Comparison of ENCODE assay signal across 8 cellular contexts in the genomic region with DNA sequence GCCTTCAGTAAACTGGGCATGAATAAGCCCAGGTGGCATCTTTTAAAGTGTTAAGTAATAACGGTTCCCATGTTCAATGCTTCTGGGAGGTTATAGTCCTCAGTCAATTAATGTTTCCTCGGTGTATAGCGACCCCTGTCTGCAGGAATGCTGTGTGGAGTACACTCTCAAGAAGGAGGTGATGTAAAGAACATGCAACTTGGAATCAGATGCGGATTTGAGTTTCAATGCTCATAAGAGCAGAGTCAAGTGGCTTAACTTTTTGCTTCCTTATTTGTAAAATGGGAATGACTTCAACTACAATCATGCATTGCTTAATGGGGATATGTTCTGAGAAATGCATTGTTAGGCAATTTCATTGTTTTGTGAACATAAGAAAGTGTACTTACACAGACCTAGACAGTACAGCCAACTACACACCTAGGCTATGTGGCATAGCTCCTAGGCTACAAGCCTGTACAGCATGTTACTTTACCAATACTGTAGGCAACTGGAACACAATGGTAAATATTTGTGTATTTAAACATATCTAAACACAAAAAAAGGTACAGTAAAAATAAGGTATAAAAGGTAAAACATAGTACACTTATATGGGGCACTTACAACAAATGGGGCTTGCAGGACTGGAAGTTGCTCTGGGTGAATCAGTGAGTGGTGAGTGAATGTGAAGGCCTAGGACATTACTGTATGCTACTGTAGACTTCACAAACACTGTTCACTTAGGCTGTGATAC. TPM values are rescaled to one million over a fixed set of nuclear protein-coding genes. Genes with fewer than 3 reads are reported as not detected.
DNase-seq lines count a peak whose midpoint lies in the region; ATAC-seq and TF ChIP-seq lines count a peak whose summit lies in the region.

No MANE protein-coding gene starts in this region.

- H4K5ac ChIP-seq in mesendoderm (ENCODE audit: low read length), result no peak overlapping the region

- CTCF ChIA-PET in activated CD4-positive, alpha-beta T cell treated with anti-CD3 and anti-CD28 coated beads, Interleukin-2, amount 10 ng/mL, durations not matched to agents 7 days and 5 days (lab: Charles Lee), result no interaction called here

- TF ChIP-seq CTCF in AG09319 (IDR thresholded peaks at IDR 0.05; ENCODE audit: low read depth, low read length), result peak; percentile 77

- no peak overlapping the region for H3K18ac ChIP-seq in mesendoderm (ENCODE audit: low read length)

- H2BK5ac ChIP-seq in mesendoderm (ENCODE audit: low read length), result no peak overlapping the region

- ATAC-seq in GM18858 (IDR thresholded peaks at IDR 0.05; ENCODE audit: unreplicated experiment) (peak; percentile 89), HG03103 (IDR thresholded peaks at IDR 0.05; ENCODE audit: low read depth, unreplicated experiment) (peak; percentile 90)

- no peaks in the 10 kb centered on the region for H3K79me2 ChIP-seq in mesendoderm (ENCODE audit: control insufficient read depth, insufficient read depth, low read length)

- H3K27ac Mint-ChIP-seq in activated CD4-positive, alpha-beta T cell treated with anti-CD3 and anti-CD28 coated beads, Interleukin-2, amount 10 ng/mL, durations not matched to agents 7 days and 5 days, result no peak overlapping the region

- no peak overlapping the region for H4K8ac ChIP-seq in mesendoderm (ENCODE audit: low read depth, low read length)

- peaks cover under 1% of the 10 kb centered on the region for H3K36me3 Mint-ChIP-seq in activated CD4-positive, alpha-beta T cell treated with anti-CD3 and anti-CD28 coated beads, Interleukin-2, amount 10 ng/mL, durations not matched to agents 7 days and 5 days (ENCODE audit: low read depth)

- H3K4ac ChIP-seq in mesendoderm (ENCODE audit: low read depth, low read length), result no peak overlapping the region

- H3K4me1 Mint-ChIP-seq in activated CD4-positive, alpha-beta T cell treated with anti-CD3 and anti-CD28 coated beads, Interleukin-2, amount 10 ng/mL, durations not matched to agents 7 days and 5 days, result peaks cover under 1% of the 10 kb centered on the region

- peak; percentile 93 for DNase-seq in AG09319 (ENCODE audit: extremely low read depth, low read depth)
- DNase-seq in NCI-H345 (lab: John Stamatoyannopoulos, UW), result peak; percentile 37
- peak; percentile 86 for DNase-seq in activated CD4-positive, alpha-beta T cell treated with anti-CD3 and anti-CD28 coated beads, Interleukin-2, amount 10 ng/mL, durations not matched to agents 7 days and 5 days
- DNase-seq in effector CD4-positive, alpha-beta T cell, result peak; percentile 68
- peak; percentile 92 for DNase-seq in mesendoderm
- peak; percentile 84 for DNase-seq in stimulated activated CD8-positive, alpha-beta memory T cell treated with anti-CD3 and anti-CD28 coated beads, Interleukin-4, amount 100 ng/mL, for 48 hours

- H3K36me3 ChIP-seq in mesendoderm (ENCODE audit: control insufficient read depth, insufficient read depth, low read length), result no peaks in the 10 kb centered on the region

- no peaks in the 10 kb centered on the region for H3K9me3 Mint-ChIP-seq in activated CD4-positive, alpha-beta T cell treated with anti-CD3 and anti-CD28 coated beads, Interleukin-2, amount 10 ng/mL, durations not matched to agents 7 days and 5 days

- no peak overlapping the region for H3K4me2 ChIP-seq in mesendoderm (ENCODE audit: low read length)

- H3K27me3 ChIP-seq in mesendoderm (ENCODE audit: insufficient read depth, low read length, poor library complexity), result no peaks in the 10 kb centered on the region

- H3K27ac ChIP-seq in mesendoderm (ENCODE audit: low read depth, low read length), result no peak overlapping the region

- no peak overlapping the region for H2BK120ac ChIP-seq in mesendoderm (ENCODE audit: low read depth, low read length)

- no peak overlapping the region for H3K23ac ChIP-seq in mesendoderm (ENCODE audit: low read length)

- peaks cover 24% of the 10 kb centered on the region for H3K27me3 Mint-ChIP-seq in activated CD4-positive, alpha-beta T cell treated with anti-CD3 and anti-CD28 coated beads, Interleukin-2, amount 10 ng/mL, durations not matched to agents 7 days and 5 days

- WGBS in mesendoderm (ENCODE audit: extremely low coverage, insufficient coverage, low lambda C conversion rate), result no CpG with 5 or more reads among the region's 4 CpGs

- no peak overlapping the region for H2AK5ac ChIP-seq in mesendoderm (ENCODE audit: low read length)

- H3K56ac ChIP-seq in mesendoderm (ENCODE audit: low read length), result no peak overlapping the region

- no peak overlapping the region for H3K9ac ChIP-seq in mesendoderm (ENCODE audit: low read length)

- H3K79me1 ChIP-seq in mesendoderm (ENCODE audit: low read length), result no peaks in the 10 kb centered on the region

- H3K4me3 Mint-ChIP-seq in activated CD4-positive, alpha-beta T cell treated with anti-CD3 and anti-CD28 coated beads, Interleukin-2, amount 10 ng/mL, durations not matched to agents 7 days and 5 days, result no peak overlapping the region

- no peaks in the 10 kb centered on the region for H3K4me1 ChIP-seq in mesendoderm (ENCODE audit: control insufficient read depth, low read depth, low read length)

- H3K4me3 ChIP-seq in mesendoderm (ENCODE audit: low read length), result no peak overlapping the region

- H2BK15ac ChIP-seq in mesendoderm (replicated peaks; ENCODE audit: low read depth), result no peak overlapping the region

- POLR2A ChIA-PET in activated CD4-positive, alpha-beta T cell treated with anti-CD3 and anti-CD28 coated beads, Interleukin-2, amount 10 ng/mL, durations not matched to agents 7 days and 5 days (lab: Charles Lee), result interaction anchor here (0.7 kb wide), 1 partner anchor 12 kb away, joined by 12 read pairs; no protein-coding TSS in a partner anchor

RNA-seq across cellular contexts. Expression of gene MRPS35, which starts 6.7 kb away (rescaled TPM):
- total RNA-seq in activated CD4-positive, alpha-beta T cell treated with anti-CD3 and anti-CD28 coated beads, Interleukin-2, amount 10 ng/mL, durations not matched to agents 7 days and 5 days, result 10 to 100 TPM; 37.8 to 38.5 TPM
- polyA plus RNA-seq in mesendoderm (2013, experiment 1 of 2), result 66.3 TPM
- polyA plus RNA-seq in mesendoderm (2013, experiment 2 of 2), result 69.8 TPM

RNA-seq across cellular contexts. Expression of gene REP15, which starts 7.6 kb away (rescaled TPM):
- total RNA-seq in activated CD4-positive, alpha-beta T cell treated with anti-CD3 and anti-CD28 coated beads, Interleukin-2, amount 10 ng/mL, durations not matched to agents 7 days and 5 days, result under 1 TPM; 0.25 to 0.37 TPM
- 0.95 TPM for polyA plus RNA-seq in mesendoderm (2013, experiment 1 of 2)
- 1.0 TPM for polyA plus RNA-seq in mesendoderm (2013, experiment 2 of 2)

Comparison
In these comparisons a context has a peak if more than half of its experiments do, and no peak if none do; other contexts are left out.
1. DNase-seq: peak in every context shown above with its lines; median percentile 93 in AG09319; 92 in mesendoderm; 86 in activated CD4-positive, alpha-beta T cell treated with anti-CD3 and anti-CD28 coated beads, Interleukin-2, amount 10 ng/mL, durations not matched to agents 7 days and 5 days; 84 in stimulated activated CD8-positive, alpha-beta memory T cell treated with anti-CD3 and anti-CD28 coated beads, Interleukin-4, amount 100 ng/mL, for 48 hours; 68 in effector CD4-positive, alpha-beta T cell; 37 in NCI-H345.